ENCODE assay signal across 10 cellular contexts in genomic region chr9:1005043-1005667, GRCh38. TPM values are rescaled to one million over a fixed set of nuclear protein-coding genes. Genes with fewer than 3 reads are reported as not detected.
A peak's percentile ranks its signal among the peaks of the same experiment; 100 is the strongest.
DNase-seq lines count a peak whose midpoint lies in the region; ATAC-seq, FAIRE-seq and TF ChIP-seq lines count a peak whose summit lies in the region.
"Had no signal": no experiment of that assay in that cellular context is flagged by ENCODE, and none has a peak within 500 bp of the region (broad histone marks: within the 10 kb centered on the region; RNA-seq: fewer than 3 reads in every experiment).

No MANE protein-coding gene starts in this region.

- H3K27ac Mint-ChIP-seq in CD4-positive, alpha-beta T cell = no peak overlapping the region

- H3K4me1 ChIP-seq in heart left ventricle = peaks cover 0 to 8% (median 0%) of the 10 kb centered on the region in 12 donors
- no peaks in the 10 kb centered on the region for H3K4me1 ChIP-seq in right cardiac atrium (ENCODE audit: control insufficient read depth, insufficient read depth, low read length)
- peaks cover 7% of the 10 kb centered on the region for H3K4me1 ChIP-seq in GM12878 (ENCODE audit: control insufficient read depth, insufficient read depth, low read length)
- H3K4me1 ChIP-seq in keratinocyte (ENCODE audit: control insufficient read depth, extremely low read depth, insufficient read depth, low read length) = peaks cover 5% of the 10 kb centered on the region
- H3K4me1 ChIP-seq: HAP-1 had no signal

- FAIRE-seq in GM12878 (lab: Jason Lieb, UNC) (peak; percentile 76), keratinocyte (lab: Jason Lieb, UNC) (peak; percentile 32)
- FAIRE-seq: colon had no signal

- no peaks in the 10 kb centered on the region for H3K4me1 Mint-ChIP-seq in CD4-positive, alpha-beta T cell (ENCODE audit: low read depth)

- dilution Hi-C loops in keratinocyte (cut with MboI; ENCODE audit: extremely low pct_ligation_motif_present, low sequenced_read_pairs) = no loop called here

- POLR2A ChIA-PET in GM12878 (lab: Charles Lee) = no interaction called here
- POLR2A ChIA-PET in CD4-positive, alpha-beta T cell (lab: Charles Lee) = no interaction called here

- H3K27me3 ChIP-seq in heart left ventricle (peaks cover 0 to 43% (median 4%) of the 10 kb centered on the region in 9 donors), right cardiac atrium (ENCODE audit: control insufficient read depth, insufficient read depth) (no peaks in the 10 kb centered on the region), GM12878 (replicated peaks in 1 of 2; ENCODE audit: control insufficient read depth in 2 of 2, insufficient read depth in 2 of 2, low read length in 1 of 2) (no peaks in the 10 kb centered on the region), keratinocyte (ENCODE audit: control insufficient read depth, extremely low read depth, insufficient read depth, low read length) (no peaks in the 10 kb centered on the region)
- H3K27me3 ChIP-seq in CD4-positive, alpha-beta T cell (ENCODE audit: control insufficient read depth, insufficient read depth, low read length) = peaks cover 4% of the 10 kb centered on the region

- no peak overlapping the region for H3K4me3 ChIP-seq in heart left ventricle
- no peak overlapping the region for H3K4me3 ChIP-seq in right cardiac atrium (ENCODE audit: low read length)
- no peak overlapping the region for H3K4me3 ChIP-seq in HFF-Myc (replicated peaks; ENCODE audit: low read depth, low read length)
- H3K4me3 ChIP-seq in GM12878 = no peak overlapping the region
- H3K4me3 ChIP-seq in keratinocyte (ENCODE audit: control insufficient read depth in 2 of 3, extremely low read depth in 1 of 3, insufficient read depth in 2 of 3, low read depth in 1 of 3, low read length in 3 of 3) = no peak overlapping the region
- H3K4me3 ChIP-seq: HAP-1 had no signal

- intact Hi-C loops in heart left ventricle (cut with DNase I) (loop anchor here (2.0 to 10.0 kb wide), 9 partner anchors 110 to 660 kb away; no protein-coding TSS in a partner anchor), right cardiac atrium (cut with DNase I) (loop anchor here (5.0 to 10.0 kb wide), 3 partner anchors 110 to 660 kb away; no protein-coding TSS in a partner anchor), GM12878 (cut with micrococcal nuclease; ENCODE audit: unreplicated experiment) (loop anchor here (2.0 to 10.0 kb wide), 4 partner anchors 112 to 530 kb away; no protein-coding TSS in a partner anchor)
- intact Hi-C loops in CD4-positive, alpha-beta T cell (cut with DNase I, micrococcal nuclease) = no loop called here

- peaks cover 3% of the 10 kb centered on the region; the same call in 1 of the 2 replicates for H4K20me1 ChIP-seq in GM12878 (ENCODE audit: control insufficient read depth, insufficient read depth)
- no peaks in the 10 kb centered on the region for H4K20me1 ChIP-seq in keratinocyte (ENCODE audit: control insufficient read depth, extremely low read depth, insufficient read depth, low read length)

- H3K4me2 ChIP-seq in GM12878 (ENCODE audit: control insufficient read depth, insufficient read depth) (peak overlapping the region; percentile 3), keratinocyte (ENCODE audit: control insufficient read depth, extremely low read depth, insufficient read depth, low read depth, low read length) (no peak overlapping the region)

- H3K36me3 ChIP-seq in heart left ventricle (no peaks in the 10 kb centered on the region), GM12878 (ENCODE audit: control insufficient read depth in 2 of 2, insufficient read depth in 2 of 2, low read length in 1 of 2) (no peaks in the 10 kb centered on the region), keratinocyte (ENCODE audit: control insufficient read depth in 2 of 2, extremely low read depth in 1 of 2, insufficient read depth in 2 of 2, low read length in 2 of 2) (no peaks in the 10 kb centered on the region)
- H3K36me3 ChIP-seq: HAP-1 had no signal

- peaks cover 54% of the 10 kb centered on the region for H3K27me3 Mint-ChIP-seq in CD4-positive, alpha-beta T cell

- no peaks in the 10 kb centered on the region for H3K9me3 Mint-ChIP-seq in CD4-positive, alpha-beta T cell

- WGBS in heart left ventricle, 4 donors = 55 to 62% (median 59%) methylated on average over 10 of the region's 10 CpGs
- WGBS in right cardiac atrium = 56% methylated on average over 10 of the region's 10 CpGs
- WGBS in GM12878 (ENCODE audit: insufficient coverage, insufficient replicate concordance, low lambda C conversion rate, missing lambda C conversion rate) = 28% methylated on average over 10 of the region's 10 CpGs

- peak; percentile 90 for TF ChIP-seq RAD21 in GM12878 (IDR thresholded peaks at IDR 0.05; ENCODE audit: insufficient read depth, low read depth, low read length)

- H3K4me3 Mint-ChIP-seq in CD4-positive, alpha-beta T cell = no peak overlapping the region

- RAD21 ChIA-PET in GM12878 (lab: Charles Lee; ENCODE audit: unreplicated experiment) = interaction anchor here (0.5 to 3.8 kb wide), 20 partner anchors 9 to 601 kb away, joined by 3 to 43 read pairs (median 4); no protein-coding TSS in a partner anchor

- no peaks in the 10 kb centered on the region for H3K9me1 ChIP-seq in keratinocyte (ENCODE audit: control insufficient read depth, extremely low read depth, insufficient read depth, low read length)

- H3K9ac ChIP-seq in GM12878 (ENCODE audit: control insufficient read depth, insufficient read depth, low read length) (no peak overlapping the region), keratinocyte (ENCODE audit: control insufficient read depth, extremely low read depth, insufficient read depth, low read length) (no peak overlapping the region)

- CTCF ChIA-PET in GM12878 (lab: Yijun Ruan, JAX) = interaction anchor here (0.6 to 6.4 kb wide), 65 partner anchors 8 to 1724 kb away, joined by 3 to 153 read pairs (median 4); partner anchors contain the start of gene DMRT2
- CTCF ChIA-PET in CD4-positive, alpha-beta T cell (lab: Charles Lee) = no interaction called here

- H3K36me3 Mint-ChIP-seq in CD4-positive, alpha-beta T cell (ENCODE audit: low read depth) = no peaks in the 10 kb centered on the region

- TF ChIP-seq POLR2A in heart left ventricle (IDR thresholded peaks at IDR 0.05) (no peak), GM12878 (IDR thresholded peaks at IDR 0.05; ENCODE audit: low read depth, low read length) (no peak)

- in situ Hi-C loops in GM12878 (cut with MboI) = loop anchor here (5.0 kb wide), 1 partner anchor 393 kb away; no protein-coding TSS in a partner anchor

- DNase-seq in heart left ventricle = no peak
- DNase-seq in right cardiac atrium = no peak
- DNase-seq in HFF-Myc (ENCODE audit: extremely low read depth, low read depth) = peak; percentile 11
- DNase-seq in NCI-H446 treated with DMSO at 0.1 percent for 48 hours (lab: John Stamatoyannopoulos, UW) = peak; percentile 41
- peak; percentile 53 for DNase-seq in GM12878 (ENCODE audit: low read depth, low spot score)
- peak; percentile 13 for DNase-seq in keratinocyte (ENCODE audit: low read depth, low spot score)
- no peak for DNase-seq in CD4-positive, alpha-beta T cell

- peak overlapping the region; percentile 5; the same call in 1 of the 2 replicates for H2AFZ ChIP-seq in GM12878 (ENCODE audit: control insufficient read depth, low read depth, low read length)
- H2AFZ ChIP-seq in keratinocyte (ENCODE audit: control insufficient read depth, low read length) = no peak overlapping the region

- TF ChIP-seq CTCF in heart left ventricle (IDR thresholded peaks at IDR 0.05) (peak; percentile 32 to 63 (median 48)), HFF-Myc (IDR thresholded peaks at IDR 0.05; ENCODE audit: low read depth, low read length, missing control alignments) (peak; percentile 62), GM12878 (IDR thresholded peaks at IDR 0.05 in 2 of 3, conservative IDR thresholded peaks at IDR 0.05 in 1 of 3; ENCODE audit: control insufficient read depth in 2 of 3, extremely low read depth in 1 of 3, insufficient read depth in 1 of 3, low read depth in 3 of 3, low read length in 3 of 3) (peak; percentile 68 to 80 (median 69)), keratinocyte (optimal IDR thresholded peaks at IDR 0.05 in 1 of 3, IDR thresholded peaks at IDR 0.05 in 1 of 3, conservative IDR thresholded peaks at IDR 0.05 in 1 of 3; ENCODE audit: extremely low read depth in 1 of 3, insufficient read depth in 2 of 3, low read length in 3 of 3) (peak; percentile 62 to 76 (median 70))
- no peak for TF ChIP-seq CTCF in CD4-positive, alpha-beta T cell (IDR thresholded peaks at IDR 0.05)

- H3K79me2 ChIP-seq in GM12878 (ENCODE audit: control insufficient read depth, insufficient read depth, low read length) = no peaks in the 10 kb centered on the region
- no peaks in the 10 kb centered on the region for H3K79me2 ChIP-seq in keratinocyte (ENCODE audit: control insufficient read depth, insufficient read depth, low read length)

- H3K27ac ChIP-seq in heart left ventricle (no peak overlapping the region), right cardiac atrium (ENCODE audit: low read length) (no peak overlapping the region), GM12878 (ENCODE audit: control insufficient read depth, insufficient read depth) (no peak overlapping the region), keratinocyte (ENCODE audit: control insufficient read depth, insufficient read depth, low read length) (no peak overlapping the region)
- no peak overlapping the region for H3K27ac ChIP-seq in CD4-positive, alpha-beta T cell (ENCODE audit: low read depth, low read length)

- SMC1A ChIA-PET in GM12878 (lab: Charles Lee; ENCODE audit: uncharacterized antibody, unreplicated experiment) = interaction anchor here (0.6 to 6.6 kb wide), 30 partner anchors 10 to 978 kb away, joined by 3 to 92 read pairs (median 4); no protein-coding TSS in a partner anchor

- no peak for TF ChIP-seq EP300 in GM12878 (IDR thresholded peaks at IDR 0.05; ENCODE audit: borderline replicate concordance in 1 of 2, control insufficient read depth in 1 of 2, low read depth in 2 of 2, low read length in 2 of 2)

- ATAC-seq in heart left ventricle = peak in 2 of 4 donors; percentile 36 to 47
- no peak for ATAC-seq in right cardiac atrium
- peak; percentile 75 for ATAC-seq in GM12878
- ATAC-seq in HG02981 (IDR thresholded peaks at IDR 0.05; ENCODE audit: unreplicated experiment) = no peak
- no peak for ATAC-seq in CD4-positive, alpha-beta T cell (ENCODE audit: poor library complexity)

- H3K9me3 ChIP-seq in heart left ventricle (no peaks in the 10 kb centered on the region), right cardiac atrium (ENCODE audit: control insufficient read depth, low read length) (no peaks in the 10 kb centered on the region), GM12878 (replicated peaks; ENCODE audit: control insufficient read depth, insufficient read depth, low read length) (no peaks in the 10 kb centered on the region), keratinocyte (ENCODE audit: control insufficient read depth, low read depth, low read length) (no peaks in the 10 kb centered on the region)
- no peaks in the 10 kb centered on the region for H3K9me3 ChIP-seq in CD4-positive, alpha-beta T cell (ENCODE audit: control insufficient read depth, low read length)
- H3K9me3 ChIP-seq: HAP-1 had no signal

- BruUV-seq in GM12878 (replicated peaks; lab: Mats Ljungman, UMichigan) = no TSS peak

RNA-seq across cellular contexts. Expression of gene DMRT3, which starts 28.7 kb away (rescaled TPM):
- total RNA-seq in heart left ventricle (under 1 TPM in 1 of 9 donors, not detected in 8; 0.15 TPM), right cardiac atrium (not detected), GM12878 (2014; rRNA removed) (0.06 TPM in 1 of 2 replicates, not detected in the other), GM12878 (2014; rRNA removed; fragmentation: Illumina TruSeq; extraction: Trizol) (not detected in 2 replicates), GM12878 (2021) (not detected in 2 replicates)
- polyA plus RNA-seq in heart left ventricle (not detected), right cardiac atrium (not detected), GM12878 (2011; rRNA removed) (not detected in 2 replicates), GM12878 (2014; fragmentation: Illumina TruSeq; extraction: Trizol) (not detected in 2 replicates), GM12878 (2014; fragmentation: Nextera tagmentation; extraction: Ambion mirVana) (under 1 TPM in 1 of 2 experiments, not detected in 1; 0.11 TPM), GM12878 (2014; rRNA removed) (0.03 TPM in 1 of 2 replicates, not detected in the other), GM12878 (2016; fragmentation: Nextera tagmentation; extraction: Ambion mirVana) (not detected), keratinocyte (not detected in 3 replicates)
- not detected in 2 replicates for total RNA-seq in GM12878 (2013; cell fraction: nucleolus; rRNA removed)
- not detected for polyA plus RNA-seq in GM12878 (2011; ENCODE audit: low read depth)
- 0.04 TPM in 1 of 2 replicates, not detected in the other for polyA plus RNA-seq in GM12878 (2011; cell fraction: cytosol; rRNA removed)
- not detected in 2 replicates for polyA plus RNA-seq in GM12878 (2011; cell fraction: nucleus; rRNA removed)
- not detected in 2 replicates for polyA plus RNA-seq in GM12878 (2012)
- polyA minus RNA-seq in GM12878 (2011; rRNA and poly(A)+ RNA removed) = not detected in 2 replicates
- polyA minus RNA-seq in GM12878 (2011; cell fraction: cytosol; rRNA and poly(A)+ RNA removed) = not detected in 2 replicates
- not detected in 2 replicates for polyA minus RNA-seq in GM12878 (2011; cell fraction: nucleus; rRNA and poly(A)+ RNA removed)
- not detected for polyA plus RNA-seq in keratinocyte (2011; ENCODE audit: low read depth)
- not detected in 2 replicates for polyA plus RNA-seq in keratinocyte (2011; cell fraction: cytosol; rRNA removed)
- polyA plus RNA-seq in keratinocyte (2011; cell fraction: nucleus; rRNA removed) = not detected in 2 replicates
- not detected in 2 replicates for polyA plus RNA-seq in keratinocyte (2012; ENCODE audit: low replicate concordance)
- polyA minus RNA-seq in keratinocyte = not detected in 3 replicates
- not detected for polyA minus RNA-seq in keratinocyte (2011; cell fraction: cytosol; rRNA and poly(A)+ RNA removed)
- not detected in 2 replicates for polyA minus RNA-seq in keratinocyte (2011; cell fraction: nucleus; rRNA and poly(A)+ RNA removed)
- total RNA-seq in CD4-positive, alpha-beta T cell = not detected

RNA-seq across cellular contexts. Expression of gene DMRT2, which starts 45.0 kb away (rescaled TPM):
- under 1 TPM in 5 of 9 donors, not detected in 4; 0.12 to 0.72 (median 0.33) TPM for total RNA-seq in heart left ventricle
- under 1 TPM in 1 of 2 donors, not detected in 1; 0.11 TPM for polyA plus RNA-seq in heart left ventricle
- not detected for total RNA-seq in right cardiac atrium
- 0.09 TPM for polyA plus RNA-seq in right cardiac atrium
- 0.51 and 0.92 TPM in 2 replicates for total RNA-seq in GM12878 (2013; cell fraction: nucleolus; rRNA removed)
- 0.65 and 1.1 TPM in 2 replicates for total RNA-seq in GM12878 (2014; rRNA removed)
- 0.55 and 0.63 TPM in 2 replicates for total RNA-seq in GM12878 (2014; rRNA removed; fragmentation: Illumina TruSeq; extraction: Trizol)
- total RNA-seq in GM12878 (2021) = 0.82 and 1.0 TPM in 2 replicates
- polyA plus RNA-seq in GM12878 (2011; ENCODE audit: low read depth) = not detected
- 43.1 and 50.2 TPM in 2 replicates for polyA plus RNA-seq in GM12878 (2011; rRNA removed)
- 56.3 and 59.9 TPM in 2 replicates for polyA plus RNA-seq in GM12878 (2011; cell fraction: cytosol; rRNA removed)
- polyA plus RNA-seq in GM12878 (2011; cell fraction: nucleus; rRNA removed) = 64.5 and 78.7 TPM in 2 replicates
- polyA plus RNA-seq in GM12878 (2012) = not detected in 2 replicates
- polyA plus RNA-seq in GM12878 (2014; fragmentation: Illumina TruSeq; extraction: Trizol) = 0.57 and 0.82 TPM in 2 replicates
- polyA plus RNA-seq in GM12878 (2014; fragmentation: Nextera tagmentation; extraction: Ambion mirVana) = under 1 TPM; 0.08 to 0.18 TPM
- polyA plus RNA-seq in GM12878 (2014; rRNA removed) = 0.69 and 0.96 TPM in 2 replicates
- under 1 TPM; 0.09 to 0.70 TPM for polyA plus RNA-seq in GM12878 (2016; fragmentation: Nextera tagmentation; extraction: Ambion mirVana)
- polyA minus RNA-seq in GM12878 (2011; rRNA and poly(A)+ RNA removed) = 50.6 and 74.6 TPM in 2 replicates
- 19.9 and 24.5 TPM in 2 replicates for polyA minus RNA-seq in GM12878 (2011; cell fraction: cytosol; rRNA and poly(A)+ RNA removed)
- polyA minus RNA-seq in GM12878 (2011; cell fraction: nucleus; rRNA and poly(A)+ RNA removed) = 54.0 and 96.1 TPM in 2 replicates
- 0.04 TPM in 1 of 3 replicates, not detected in the others for polyA plus RNA-seq in keratinocyte
- not detected for polyA plus RNA-seq in keratinocyte (2011; ENCODE audit: low read depth)
- not detected in 2 replicates for polyA plus RNA-seq in keratinocyte (2011; cell fraction: cytosol; rRNA removed)
- polyA plus RNA-seq in keratinocyte (2011; cell fraction: nucleus; rRNA removed) = not detected in 2 replicates
- not detected in 2 replicates for polyA plus RNA-seq in keratinocyte (2012; ENCODE audit: low replicate concordance)
- not detected in 3 replicates for polyA minus RNA-seq in keratinocyte
- not detected for polyA minus RNA-seq in keratinocyte (2011; cell fraction: cytosol; rRNA and poly(A)+ RNA removed)
- polyA minus RNA-seq in keratinocyte (2011; cell fraction: nucleus; rRNA and poly(A)+ RNA removed) = not detected in 2 replicates
- total RNA-seq in CD4-positive, alpha-beta T cell = not detected

Comparison
In these comparisons a context has a peak if more than half of its experiments do, and no peak if none do; other contexts are left out.
1. DNase-seq: peak in HFF-Myc (single experiment), NCI-H446 treated with DMSO at 0.1 percent for 48 hours (single experiment), GM12878 (single experiment) and keratinocyte (single experiment); none in heart left ventricle (0 of 5), right cardiac atrium (0 of 3) and CD4-positive, alpha-beta T cell (0 of 10).
2. intact Hi-C loops: an anchor here in heart left ventricle (2.0 to 10.0 kb wide), right cardiac atrium (5.0 to 10.0 kb wide) and GM12878 (2.0 to 10.0 kb wide); none called in CD4-positive, alpha-beta T cell.